ENCODE assay signal across 10 cellular contexts in genomic region chr1:243313635-243314536, GRCh38. TPM values are rescaled to one million over a fixed set of nuclear protein-coding genes. Genes with fewer than 3 reads are reported as not detected.
DNase-seq lines count a peak whose midpoint lies in the region; ATAC-seq, FAIRE-seq and TF ChIP-seq lines count a peak whose summit lies in the region.
"Had no signal": no experiment of that assay in that cellular context is flagged by ENCODE, and none has a peak within 500 bp of the region (broad histone marks: within the 10 kb centered on the region; RNA-seq: fewer than 3 reads in every experiment).

No MANE protein-coding gene starts in this region.

- TF ChIP-seq CTCF in neutrophil (IDR thresholded peaks at IDR 0.05) = no peak
- no peak for TF ChIP-seq CTCF in mesothelial cell of epicardium (IDR thresholded peaks at IDR 0.05; ENCODE audit: unreplicated experiment)
- TF ChIP-seq CTCF in nephron progenitor cell (IDR thresholded peaks at IDR 0.05) = no peak
- TF ChIP-seq CTCF in kidney (IDR thresholded peaks at IDR 0.05; ENCODE audit: borderline replicate concordance, extremely low read depth, insufficient read depth) = no peak

- H3K27me3 Mint-ChIP-seq in mesothelial cell of epicardium (ENCODE audit: low read depth) (no peaks in the 10 kb centered on the region), nephron progenitor cell (ENCODE audit: low read depth, poor library complexity) (no peaks in the 10 kb centered on the region)

- peak overlapping the region; percentile 75 for H3K27ac ChIP-seq in neutrophil
- H3K27ac ChIP-seq in kidney (ENCODE audit: low read depth in 2 of 2, low read length in 2 of 2) = peak overlapping the region in 1 of 2 donors; percentile 26

- H3K4me3 ChIP-seq in neutrophil (ENCODE audit: low read depth in 1 of 2, low read length in 1 of 2) (no peak overlapping the region), kidney (ENCODE audit: low read length in 2 of 2) (no peak overlapping the region)

- ATAC-seq in GM18867 (IDR thresholded peaks at IDR 0.05; ENCODE audit: unreplicated experiment) (peak; percentile 74), GM21717 (IDR thresholded peaks at IDR 0.05; ENCODE audit: unreplicated experiment) (peak; percentile 81), HG03460 (IDR thresholded peaks at IDR 0.05; ENCODE audit: unreplicated experiment) (peak; percentile 81)
- ATAC-seq: activated CD8-positive, alpha-beta T cell treated with anti-CD3 and anti-CD28 coated beads, Interleukin-2, amount 10 ng/mL, durations not matched to agents 7 days and 5 days had no signal

- H3K36me3 Mint-ChIP-seq in mesothelial cell of epicardium (peaks cover 27% of the 10 kb centered on the region), nephron progenitor cell (ENCODE audit: low read depth) (peaks cover 37% of the 10 kb centered on the region)

- H3K4me1 Mint-ChIP-seq in mesothelial cell of epicardium (peaks cover 19% of the 10 kb centered on the region), nephron progenitor cell (peaks cover 9% of the 10 kb centered on the region)

- H3K4me3 Mint-ChIP-seq in mesothelial cell of epicardium (no peak overlapping the region), nephron progenitor cell (no peak overlapping the region)
- H3K4me3 Mint-ChIP-seq: activated CD8-positive, alpha-beta T cell treated with anti-CD3 and anti-CD28 coated beads, Interleukin-2, amount 10 ng/mL, durations not matched to agents 7 days and 5 days had no signal

- H3K9me3 ChIP-seq in neutrophil (no peaks in the 10 kb centered on the region), kidney (ENCODE audit: control insufficient read depth in 1 of 2, low read length in 2 of 2) (no peaks in the 10 kb centered on the region)

- intact Hi-C loops in kidney (cut with DNase I) = no loop called here

- DNase-seq in activated CD4-positive, alpha-beta T cell treated with anti-CD3 and anti-CD28 coated beads for 1 hour = no peak
- DNase-seq in mesothelial cell of epicardium (ENCODE audit: low spot score in 2 of 2, unreplicated experiment in 2 of 2) (no peak), nephron progenitor cell (no peak), kidney (no peak)
- DNase-seq: activated CD8-positive, alpha-beta T cell treated with anti-CD3 and anti-CD28 coated beads, Interleukin-2, amount 10 ng/mL, durations not matched to agents 7 days and 5 days had no signal

- no peak for FAIRE-seq in kidney (lab: Jason Lieb, UNC)
- FAIRE-seq: H1 had no signal

- H3K36me3 ChIP-seq in neutrophil (no peaks in the 10 kb centered on the region), kidney (ENCODE audit: control insufficient read depth in 1 of 2, insufficient read depth in 2 of 2, low read length in 2 of 2) (peaks cover 0 to 10% of the 10 kb centered on the region in 2 donors)

- H3K9me3 Mint-ChIP-seq in mesothelial cell of epicardium = peaks cover 4% of the 10 kb centered on the region
- no peaks in the 10 kb centered on the region for H3K9me3 Mint-ChIP-seq in nephron progenitor cell

- H3K27ac Mint-ChIP-seq in mesothelial cell of epicardium (no peak overlapping the region), nephron progenitor cell (no peak overlapping the region)
- H3K27ac Mint-ChIP-seq: activated CD8-positive, alpha-beta T cell treated with anti-CD3 and anti-CD28 coated beads, Interleukin-2, amount 10 ng/mL, durations not matched to agents 7 days and 5 days had no signal

- no peak overlapping the region for H3K9ac ChIP-seq in kidney (ENCODE audit: low read length in 2 of 2)

- no peaks in the 10 kb centered on the region for H3K27me3 ChIP-seq in neutrophil

- H3K4me1 ChIP-seq in neutrophil (ENCODE audit: control insufficient read depth in 1 of 2, insufficient read depth in 1 of 2, low read depth in 1 of 2, low read length in 1 of 2) (peaks cover 31 to 32% of the 10 kb centered on the region in 2 experiments), kidney (ENCODE audit: control insufficient read depth in 1 of 2, insufficient read depth in 1 of 2, low read depth in 1 of 2, low read length in 2 of 2) (no peaks in the 10 kb centered on the region)

RNA-seq across cellular contexts. Expression of gene SDCCAG8, which starts 58.0 kb away (rescaled TPM):
- 37.3 to 47.1 TPM (median 39.9 TPM) in 3 replicates for total RNA-seq in mesothelial cell of epicardium
- 53.2 TPM for total RNA-seq in kidney
- polyA plus RNA-seq in kidney (ENCODE audit: insufficient read depth, low read depth, low replicate concordance) = 29.6 TPM

RNA-seq across cellular contexts. Expression of gene CEP170, which starts 58.8 kb away (rescaled TPM):
- 118 to 129 TPM (median 120 TPM) in 3 replicates for total RNA-seq in mesothelial cell of epicardium
- 43.2 TPM for total RNA-seq in kidney
- 6.8 TPM for polyA plus RNA-seq in kidney (ENCODE audit: insufficient read depth, low read depth, low replicate concordance)
